8 cellular contexts compared by ENCODE assay signal in the genomic region with DNA sequence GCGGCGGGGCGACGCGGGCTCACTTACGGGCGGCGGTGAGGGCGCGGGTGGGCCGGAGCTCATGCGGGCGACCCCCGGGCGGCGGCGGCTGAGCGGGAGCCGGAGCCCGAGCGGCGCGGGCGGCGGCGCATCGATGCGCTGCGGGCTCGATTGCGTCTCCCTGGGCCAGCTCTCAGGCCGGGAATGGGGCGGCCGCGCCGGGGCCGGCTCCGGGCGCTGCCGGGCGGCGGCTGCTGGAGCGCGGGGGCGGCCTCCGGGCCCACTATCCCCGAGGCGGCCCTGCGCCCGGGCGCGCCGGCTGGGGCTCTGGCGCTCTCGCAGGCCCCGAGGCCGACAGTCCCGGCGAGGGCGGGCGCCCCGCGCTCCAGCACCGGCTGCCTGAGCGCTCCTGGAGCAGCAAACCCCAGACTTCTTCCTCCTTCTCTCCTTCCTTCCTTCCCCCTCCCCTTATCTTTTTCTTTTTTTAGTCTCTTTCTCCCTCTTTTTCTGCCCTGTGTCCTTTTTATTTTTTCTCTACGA. TPM values are rescaled to one million over a fixed set of nuclear protein-coding genes. Genes with fewer than 3 reads are reported as not detected.
A peak's percentile ranks its signal among the peaks of the same experiment; 100 is the strongest.
DNase-seq lines count a peak whose midpoint lies in the region; ATAC-seq and TF ChIP-seq lines count a peak whose summit lies in the region.

No MANE protein-coding gene starts in this region.

- ATAC-seq in lower lobe of right lung: peak; percentile 55 to 61
- ATAC-seq in thoracic aorta (ENCODE audit: insufficient number of reproducible peaks, low FRiP score, low read depth): peak; percentile 31

- H3K27me3 ChIP-seq in endodermal cell (ENCODE audit: control insufficient read depth, insufficient read depth, low read length, poor library complexity, severe bottlenecking) (peaks cover 84% of the 10 kb centered on the region), lower lobe of right lung (ENCODE audit: low read depth) (peaks cover 61% of the 10 kb centered on the region), thoracic aorta (replicated peaks; ENCODE audit: insufficient read depth) (peaks cover 9% of the 10 kb centered on the region)

- peak; percentile 73 for DNase-seq in activated CD8-positive, alpha-beta memory T cell treated with anti-CD3 and anti-CD28 coated beads for 24 hours
- no peak for DNase-seq in activated CD8-positive, alpha-beta memory T cell treated with anti-CD3 and anti-CD28 coated beads, Interleukin-2, amount 50 U/mL, for 4 hours
- DNase-seq in T1000 (lab: John Stamatoyannopoulos, UW) (peak; percentile 28), endodermal cell (peak; percentile 82), lower lobe of right lung (peak; percentile 59), thoracic aorta (ENCODE audit: low spot score) (no peak), NCI-H345 treated with DMSO at 0.1 percent for 48 hours (lab: John Stamatoyannopoulos, UW; ENCODE audit: unreplicated experiment) (no peak), NCI-H2196 treated with DMSO at 0.1 percent for 48 hours (lab: John Stamatoyannopoulos, UW; ENCODE audit: unreplicated experiment) (no peak)

- H3K9me3 ChIP-seq in endodermal cell (ENCODE audit: control insufficient read depth, low read length): no peaks in the 10 kb centered on the region
- H3K9me3 ChIP-seq in lower lobe of right lung: no peaks in the 10 kb centered on the region
- no peaks in the 10 kb centered on the region for H3K9me3 ChIP-seq in thoracic aorta

- no peaks in the 10 kb centered on the region for H3K9me3 Mint-ChIP-seq in endodermal cell

- 0% methylated on average over 12 to 66 of the region's 66 CpGs for WGBS in endodermal cell (ENCODE audit: insufficient coverage in 1 of 2, insufficient read length in 1 of 2), 2 experiments

- peaks cover 4% of the 10 kb centered on the region for H3K4me1 ChIP-seq in endodermal cell (ENCODE audit: control insufficient read depth, insufficient read depth, low read length)
- H3K4me1 ChIP-seq in lower lobe of right lung: peaks cover 31% of the 10 kb centered on the region
- peaks cover 9 to 51% of the 10 kb centered on the region in 2 donors for H3K4me1 ChIP-seq in thoracic aorta (ENCODE audit: control insufficient read depth in 1 of 2, low read depth in 2 of 2)

- peaks cover 45% of the 10 kb centered on the region for H3K4me1 Mint-ChIP-seq in endodermal cell

- H3K4me3 Mint-ChIP-seq in endodermal cell: peak overlapping the region; percentile 71

- H3K36me3 ChIP-seq in endodermal cell (ENCODE audit: control insufficient read depth, insufficient read depth, low read length) (no peaks in the 10 kb centered on the region), lower lobe of right lung (no peaks in the 10 kb centered on the region), thoracic aorta (no peaks in the 10 kb centered on the region)

- H3K27me3 Mint-ChIP-seq in endodermal cell (ENCODE audit: insufficient read depth): peaks cover 81% of the 10 kb centered on the region

- H3K27ac ChIP-seq in endodermal cell (ENCODE audit: low read depth, low read length) (no peak overlapping the region), lower lobe of right lung (peak overlapping the region; percentile 88), thoracic aorta (peak overlapping the region; percentile 87)

- TF ChIP-seq CTCF in endodermal cell (conservative IDR thresholded peaks at IDR 0.05): no peak
- TF ChIP-seq CTCF in lower lobe of right lung (IDR thresholded peaks at IDR 0.05): no peak
- TF ChIP-seq CTCF in thoracic aorta (IDR thresholded peaks at IDR 0.05): no peak

- H3K27ac Mint-ChIP-seq in endodermal cell: no peak overlapping the region

- peak overlapping the region; percentile 82 for H3K4me3 ChIP-seq in endodermal cell (ENCODE audit: low read length)
- peak overlapping the region; percentile 88 for H3K4me3 ChIP-seq in lower lobe of right lung
- H3K4me3 ChIP-seq in thoracic aorta: peak overlapping the region; percentile 99

- no peaks in the 10 kb centered on the region for H3K36me3 Mint-ChIP-seq in endodermal cell (ENCODE audit: low read depth)

- no peak overlapping the region for H3K9ac ChIP-seq in endodermal cell (ENCODE audit: extremely low read depth, low read length, poor library complexity, severe bottlenecking)

- intact Hi-C loops in lower lobe of right lung (cut with DNase I): no loop called here

RNA-seq across cellular contexts. Expression of gene TSHZ3, which starts 1.5 kb away (rescaled TPM):
- total RNA-seq in endodermal cell (1 to 10 TPM in 1 of 2 donors, under 1 TPM in 1; 0.84 to 2.1 TPM), lower lobe of right lung (5.7 TPM), thoracic aorta (10 to 100 TPM in 1 of 2 donors, 1 to 10 TPM in 1; 9.3 to 10.2 TPM)
- polyA plus RNA-seq in endodermal cell (2013, experiment 1 of 2): 10.0 TPM
- 8.6 TPM for polyA plus RNA-seq in endodermal cell (2013, experiment 2 of 2)

Comparison
In these comparisons a context has a peak if more than half of its experiments do, and no peak if none do; other contexts are left out.
1. DNase-seq: peak in activated CD8-positive, alpha-beta memory T cell treated with anti-CD3 and anti-CD28 coated beads for 24 hours (single experiment), T1000 (single experiment), endodermal cell (single experiment) and lower lobe of right lung (single experiment); none in activated CD8-positive, alpha-beta memory T cell treated with anti-CD3 and anti-CD28 coated beads, Interleukin-2, amount 50 U/mL, for 4 hours (single experiment), thoracic aorta (single experiment), NCI-H345 treated with DMSO at 0.1 percent for 48 hours (single experiment) and NCI-H2196 treated with DMSO at 0.1 percent for 48 hours (single experiment).
2. Peak in every context shown above with its lines, with median percentiles within 50 percentile points of each other: H3K4me3 ChIP-seq.